Comparison of ENCODE assay signal across 21 cellular contexts in the genomic region with DNA sequence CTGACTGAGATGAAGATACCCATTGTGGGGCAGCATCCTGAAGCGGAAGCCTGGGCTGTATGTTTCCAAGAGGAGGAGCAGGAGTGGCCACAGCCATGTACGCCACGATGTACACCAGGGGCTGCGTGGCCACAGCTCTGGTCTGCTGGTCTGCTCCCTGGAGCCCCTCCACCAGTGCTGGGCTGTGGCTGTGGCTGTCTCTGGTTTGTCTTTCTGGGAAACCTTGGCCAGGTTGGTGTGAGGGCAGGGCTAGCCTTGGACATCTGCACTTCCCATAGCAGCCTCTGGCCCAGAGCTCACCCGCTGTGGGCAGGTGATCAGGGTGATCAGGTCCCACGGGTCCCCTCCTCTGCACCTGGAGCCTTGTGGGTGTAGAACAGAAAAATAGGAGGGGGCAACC. TPM values are rescaled to one million over a fixed set of nuclear protein-coding genes. Genes with fewer than 3 reads are reported as not detected.
DNase-seq lines count a peak whose midpoint lies in the region; ATAC-seq and TF ChIP-seq lines count a peak whose summit lies in the region.
"Had no signal": no experiment of that assay in that cellular context is flagged by ENCODE, and none has a peak within 500 bp of the region (broad histone marks: within the 10 kb centered on the region; RNA-seq: fewer than 3 reads in every experiment).

No MANE protein-coding gene starts in this region.

- H3K27me3 ChIP-seq in CD4-positive, alpha-beta memory T cell (ENCODE audit: insufficient read depth, low read length) = no peaks in the 10 kb centered on the region

- CTCF ChIA-PET in CD4-positive, alpha-beta memory T cell (lab: Charles Lee; ENCODE audit: partially characterized antibody) = interaction anchor here (1.6 kb wide), 1 partner anchor 11 kb away, joined by 4 read pairs; no protein-coding TSS in a partner anchor

- no peak overlapping the region for H3K4me3 ChIP-seq in CD4-positive, alpha-beta memory T cell (ENCODE audit: low read length in 2 of 2)
- H3K4me3 ChIP-seq: A549 had no signal

- no peak for DNase-seq in activated T-cell treated with anti-CD3 and anti-CD28 coated beads, Interleukin-2, amount 50 U/mL, for 24 hours
- DNase-seq in activated T-cell treated with anti-CD3 and anti-CD28 coated beads for 4 hours = no peak
- DNase-seq in CD4-positive, alpha-beta memory T cell = peak in 1 of 5 donors; percentile 40
- no peak for DNase-seq in neural crest cell (ENCODE audit: low read depth, low spot score)
- no peak for DNase-seq in DMS53 treated with DMSO at 0.1 percent for 48 hours (lab: John Stamatoyannopoulos, UW; ENCODE audit: unreplicated experiment)
- DNase-seq: activated CD4-positive, alpha-beta memory T cell treated with anti-CD3 and anti-CD28 coated beads, Interleukin-2, amount 10 ng/mL, durations not matched to agents 7 days and 5 days; activated effector memory CD4-positive, alpha-beta T cell treated with Interleukin-2 at 50 U/mL for 16 hours; hypothalamus; mesenchymal stem cell; NCI-H2029; NCI-H446 treated with DMSO at 0.1 percent for 48 hours; RPMI8226; stimulated activated CD4-positive, alpha-beta T cell treated with anti-CD3 and anti-CD28 coated beads, Interleukin-15, amount 100 ng/mL, for 24 hours; stimulated activated naive B cell treated with anti-CD40 and anti-IgM and Interleukin-4, amounts not matched to agents 10 μg/mL and 1 μg/mL and 100 μg/mL, for 72 hours; SW 1271; trophoblast cell had no signal

- no peaks in the 10 kb centered on the region for H3K9me3 Mint-ChIP-seq in activated T-cell treated with anti-CD3 and anti-CD28 coated beads, Interleukin-2, amount 50 U/mL, for 24 hours
- H3K9me3 Mint-ChIP-seq in CD4-positive, alpha-beta memory T cell = no peaks in the 10 kb centered on the region
- no peaks in the 10 kb centered on the region for H3K9me3 Mint-ChIP-seq in activated T-helper 17 cell treated with anti-CD3 and anti-CD28 coated beads, Interleukin-2, amount 50 U/mL, for 72 hours
- H3K9me3 Mint-ChIP-seq in neural crest cell = no peaks in the 10 kb centered on the region
- H3K9me3 Mint-ChIP-seq: activated CD4-positive, alpha-beta memory T cell treated with anti-CD3 and anti-CD28 coated beads, Interleukin-2, amount 10 ng/mL, durations not matched to agents 7 days and 5 days; stimulated activated naive B cell treated with anti-CD40 and anti-IgM and Interleukin-4, amounts not matched to agents 10 μg/mL and 1 μg/mL and 100 μg/mL, for 72 hours had no signal

- H3K27ac Mint-ChIP-seq in activated T-cell treated with anti-CD3 and anti-CD28 coated beads, Interleukin-2, amount 50 U/mL, for 24 hours = no peak overlapping the region
- H3K27ac Mint-ChIP-seq in CD4-positive, alpha-beta memory T cell = peak overlapping the region in 3 of 7 donors; percentile 7 to 76 (median 41)
- H3K27ac Mint-ChIP-seq in activated T-helper 17 cell treated with anti-CD3 and anti-CD28 coated beads, Interleukin-2, amount 50 U/mL, for 72 hours = no peak overlapping the region
- peak overlapping the region; percentile 27 for H3K27ac Mint-ChIP-seq in neural crest cell (ENCODE audit: unreplicated experiment)

- intact Hi-C loops in CD4-positive, alpha-beta memory T cell (cut with micrococcal nuclease) = no loop called here

- POLR2A ChIA-PET in CD4-positive, alpha-beta memory T cell (lab: Charles Lee; ENCODE audit: partially characterized antibody) = interaction anchor here (1.2 to 6.8 kb wide), 2 partner anchors 8 to 12 kb away, joined by 4 to 152 read pairs; partner anchors contain the start of gene MMP23B

- H3K36me3 ChIP-seq in CD4-positive, alpha-beta memory T cell (ENCODE audit: insufficient read depth, low read length) = no peaks in the 10 kb centered on the region

- peaks cover 26% of the 10 kb centered on the region for H3K36me3 Mint-ChIP-seq in activated T-cell treated with anti-CD3 and anti-CD28 coated beads, Interleukin-2, amount 50 U/mL, for 24 hours (ENCODE audit: low read depth)
- peaks cover 0 to 12% of the 10 kb centered on the region in 2 donors for H3K36me3 Mint-ChIP-seq in CD4-positive, alpha-beta memory T cell
- H3K36me3 Mint-ChIP-seq in activated T-helper 17 cell treated with anti-CD3 and anti-CD28 coated beads, Interleukin-2, amount 50 U/mL, for 72 hours (ENCODE audit: low read depth) = peaks cover 24% of the 10 kb centered on the region
- no peaks in the 10 kb centered on the region for H3K36me3 Mint-ChIP-seq in neural crest cell (ENCODE audit: low read depth)

- H3K9me3 ChIP-seq in CD4-positive, alpha-beta memory T cell (ENCODE audit: control insufficient read depth in 1 of 2, low read length in 2 of 2) = no peaks in the 10 kb centered on the region
- H3K9me3 ChIP-seq: A549 had no signal

- no peak for ATAC-seq in activated T-helper 17 cell treated with anti-CD3 and anti-CD28 coated beads, Interleukin-2, amount 50 U/mL, for 72 hours (replicated peaks)
- ATAC-seq in GM19397 (IDR thresholded peaks at IDR 0.05; ENCODE audit: unreplicated experiment) (no peak), HG03432 (IDR thresholded peaks at IDR 0.05; ENCODE audit: unreplicated experiment) (no peak)
- ATAC-seq: A549; stimulated activated naive B cell treated with anti-CD40 and anti-IgM and Interleukin-4, amounts not matched to agents 10 μg/mL and 1 μg/mL and 100 μg/mL, for 72 hours had no signal

- H3K4me1 ChIP-seq in CD4-positive, alpha-beta memory T cell (ENCODE audit: insufficient read depth, low read length) = peaks cover 29% of the 10 kb centered on the region

- H3K27me3 Mint-ChIP-seq in activated T-cell treated with anti-CD3 and anti-CD28 coated beads, Interleukin-2, amount 50 U/mL, for 24 hours = no peaks in the 10 kb centered on the region
- H3K27me3 Mint-ChIP-seq in CD4-positive, alpha-beta memory T cell = no peaks in the 10 kb centered on the region
- H3K27me3 Mint-ChIP-seq in activated T-helper 17 cell treated with anti-CD3 and anti-CD28 coated beads, Interleukin-2, amount 50 U/mL, for 72 hours = no peaks in the 10 kb centered on the region
- H3K27me3 Mint-ChIP-seq in neural crest cell (ENCODE audit: low read depth) = no peaks in the 10 kb centered on the region
- H3K27me3 Mint-ChIP-seq: activated CD4-positive, alpha-beta memory T cell treated with anti-CD3 and anti-CD28 coated beads, Interleukin-2, amount 10 ng/mL, durations not matched to agents 7 days and 5 days; stimulated activated naive B cell treated with anti-CD40 and anti-IgM and Interleukin-4, amounts not matched to agents 10 μg/mL and 1 μg/mL and 100 μg/mL, for 72 hours had no signal

- H3K27ac ChIP-seq in CD4-positive, alpha-beta memory T cell (ENCODE audit: low read depth, low read length) = no peak overlapping the region
- H3K27ac ChIP-seq: A549, HL-60 had no signal

- H3K4me3 Mint-ChIP-seq in activated T-cell treated with anti-CD3 and anti-CD28 coated beads, Interleukin-2, amount 50 U/mL, for 24 hours = peak overlapping the region; percentile 83
- peak overlapping the region in 5 of 8 donors; percentile 54 to 86 (median 76) for H3K4me3 Mint-ChIP-seq in CD4-positive, alpha-beta memory T cell
- H3K4me3 Mint-ChIP-seq in activated T-helper 17 cell treated with anti-CD3 and anti-CD28 coated beads, Interleukin-2, amount 50 U/mL, for 72 hours = peak overlapping the region; percentile 65
- H3K4me3 Mint-ChIP-seq in neural crest cell = peak overlapping the region; percentile 88

- TF ChIP-seq CTCF in neural crest cell (conservative IDR thresholded peaks at IDR 0.05) = no peak

- peaks cover 31% of the 10 kb centered on the region for H3K4me1 Mint-ChIP-seq in activated T-cell treated with anti-CD3 and anti-CD28 coated beads, Interleukin-2, amount 50 U/mL, for 24 hours (ENCODE audit: low read depth)
- H3K4me1 Mint-ChIP-seq in CD4-positive, alpha-beta memory T cell = peaks cover 10 to 38% (median 24%) of the 10 kb centered on the region in 4 donors
- H3K4me1 Mint-ChIP-seq in activated T-helper 17 cell treated with anti-CD3 and anti-CD28 coated beads, Interleukin-2, amount 50 U/mL, for 72 hours = peaks cover 12% of the 10 kb centered on the region
- peaks cover 24% of the 10 kb centered on the region for H3K4me1 Mint-ChIP-seq in neural crest cell

RNA-seq across cellular contexts. Expression of gene MIB2, which starts 2.6 kb away (rescaled TPM):
- total RNA-seq in CD4-positive, alpha-beta memory T cell = 100 to 1,000 TPM; 112 to 114 TPM
- polyA plus RNA-seq in CD4-positive, alpha-beta memory T cell = 10 to 100 TPM; 12.7 to 34.6 TPM
- 10 to 100 TPM; 42.7 to 83.5 TPM for total RNA-seq in activated T-helper 17 cell treated with anti-CD3 and anti-CD28 coated beads, Interleukin-2, amount 50 U/mL, for 72 hours
- total RNA-seq in neural crest cell = 105 and 106 TPM in 2 replicates

RNA-seq across cellular contexts. Expression of gene MMP23B, which starts 14.0 kb away (rescaled TPM):
- 1 to 10 TPM; 3.5 to 3.7 TPM for total RNA-seq in CD4-positive, alpha-beta memory T cell
- polyA plus RNA-seq in CD4-positive, alpha-beta memory T cell = under 1 TPM in 1 of 2 donors, not detected in 1; 0.53 TPM
- total RNA-seq in activated T-helper 17 cell treated with anti-CD3 and anti-CD28 coated beads, Interleukin-2, amount 50 U/mL, for 72 hours = 1 to 10 TPM; 1.8 to 6.5 TPM
- total RNA-seq in neural crest cell = 1.7 and 2.3 TPM in 2 replicates

RNA-seq across cellular contexts. Expression of gene FNDC10, which starts 18.0 kb away (rescaled TPM):
- 1 to 10 TPM; 2.7 to 2.9 TPM for total RNA-seq in CD4-positive, alpha-beta memory T cell
- 1 to 10 TPM in 1 of 2 donors, under 1 TPM in 1; 0.72 to 1.3 TPM for polyA plus RNA-seq in CD4-positive, alpha-beta memory T cell
- 1 to 10 TPM; 1.1 to 1.4 TPM for total RNA-seq in activated T-helper 17 cell treated with anti-CD3 and anti-CD28 coated beads, Interleukin-2, amount 50 U/mL, for 72 hours
- 14.3 and 14.5 TPM in 2 replicates for total RNA-seq in neural crest cell

RNA-seq across cellular contexts. Expression of gene CDK11B, which starts 40.9 kb away (rescaled TPM):
- total RNA-seq in CD4-positive, alpha-beta memory T cell = 10 to 100 TPM; 44.2 to 44.7 TPM
- 10 to 100 TPM in 1 of 2 donors, 1 to 10 TPM in 1; 2.5 to 24.5 TPM for polyA plus RNA-seq in CD4-positive, alpha-beta memory T cell
- 10 to 100 TPM; 19.1 to 34.4 TPM for total RNA-seq in activated T-helper 17 cell treated with anti-CD3 and anti-CD28 coated beads, Interleukin-2, amount 50 U/mL, for 72 hours
- total RNA-seq in neural crest cell = 32.1 and 34.1 TPM in 2 replicates

RNA-seq across cellular contexts. Expression of gene SSU72, which starts 43.3 kb away (rescaled TPM):
- total RNA-seq in CD4-positive, alpha-beta memory T cell = 100 to 1,000 TPM; 128 to 132 TPM
- 100 to 1,000 TPM; 202 to 209 TPM for polyA plus RNA-seq in CD4-positive, alpha-beta memory T cell
- 100 to 1,000 TPM in 1 of 2 donors, 10 to 100 TPM in 1; 75.6 to 133 TPM for total RNA-seq in activated T-helper 17 cell treated with anti-CD3 and anti-CD28 coated beads, Interleukin-2, amount 50 U/mL, for 72 hours
- 132 and 134 TPM in 2 replicates for total RNA-seq in neural crest cell
